12 cellular contexts compared by ENCODE assay signal in the genomic region with DNA sequence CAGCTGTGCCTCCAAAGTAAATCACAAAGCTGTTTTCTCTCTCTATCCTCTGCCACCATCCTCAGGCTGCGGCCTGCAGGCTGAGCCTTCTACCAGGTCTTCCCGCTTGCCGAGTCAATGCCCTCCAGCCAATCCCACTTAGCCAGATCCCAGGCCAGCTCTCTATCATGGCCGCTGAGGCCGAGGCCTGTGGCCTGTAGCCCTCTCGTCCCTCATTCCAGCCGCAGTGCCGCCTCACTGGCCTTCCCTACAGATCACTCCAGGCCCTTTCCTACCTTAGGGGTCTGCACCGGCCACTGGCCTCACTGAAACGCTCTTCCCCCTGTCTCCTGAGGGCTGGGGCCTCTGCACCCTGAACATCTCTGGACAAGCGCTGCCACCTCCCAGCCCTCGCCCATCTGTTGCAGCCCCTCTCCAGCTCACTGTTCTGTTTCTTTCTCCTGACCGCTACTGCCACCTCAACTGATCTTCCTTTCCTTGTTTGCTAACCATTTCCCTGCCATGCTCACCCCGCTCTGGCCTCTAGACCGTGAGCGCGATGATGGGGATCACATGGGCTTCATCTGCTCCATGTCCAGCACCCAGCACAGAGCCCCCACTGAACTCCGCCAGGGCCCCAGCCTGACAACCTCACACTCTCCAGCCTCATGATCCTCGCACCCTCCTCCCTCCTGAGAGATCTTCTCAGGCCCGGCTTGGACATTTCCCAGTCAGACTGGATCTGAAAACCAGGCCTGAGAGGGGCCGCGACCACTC. TPM values are rescaled to one million over a fixed set of nuclear protein-coding genes. Genes with fewer than 3 reads are reported as not detected.
A peak's percentile ranks its signal among the peaks of the same experiment; 100 is the strongest.
DNase-seq lines count a peak whose midpoint lies in the region; ATAC-seq, FAIRE-seq and TF ChIP-seq lines count a peak whose summit lies in the region.
"Had no signal": no experiment of that assay in that cellular context is flagged by ENCODE, and none has a peak within 500 bp of the region (broad histone marks: within the 10 kb centered on the region; RNA-seq: fewer than 3 reads in every experiment).

No MANE protein-coding gene starts in this region.

- no peak overlapping the region for H3K4me2 ChIP-seq in HepG2 (ENCODE audit: low read depth, low read length)
- H3K4me2 ChIP-seq in neuronal stem cell (ENCODE audit: insufficient read depth, low read length, poor library complexity, severe bottlenecking) = no peak overlapping the region

- H3K9me3 ChIP-seq in HepG2 (ENCODE audit: low read length) (no peaks in the 10 kb centered on the region), right lobe of liver (no peaks in the 10 kb centered on the region), esophagus muscularis mucosa (no peaks in the 10 kb centered on the region), neuronal stem cell (replicated peaks in 1 of 2; ENCODE audit: control insufficient read depth in 2 of 2, insufficient read depth in 1 of 2, low read depth in 1 of 2, low read length in 2 of 2) (peaks cover 0 to 2% of the 10 kb centered on the region in 2 donors)

- H3K23ac ChIP-seq in neuronal stem cell (ENCODE audit: low read depth, low read length, poor library complexity) = peak overlapping the region; percentile 52

- no peak overlapping the region for H3K4ac ChIP-seq in neuronal stem cell (ENCODE audit: low read length)

- H3K36me3 ChIP-seq in HepG2 (replicated peaks in 1 of 2; ENCODE audit: control insufficient read depth in 1 of 2, insufficient read depth in 2 of 2, low read length in 2 of 2) (peaks cover 56 to 69% of the 10 kb centered on the region in 2 experiments), right lobe of liver (peaks cover 0 to 22% (median 3%) of the 10 kb centered on the region in 4 donors), esophagus muscularis mucosa (peaks cover 5 to 91% (median 61%) of the 10 kb centered on the region in 4 donors), neuronal stem cell (replicated peaks in 1 of 2; ENCODE audit: control insufficient read depth in 2 of 2, insufficient read depth in 2 of 2, low read length in 2 of 2) (peaks cover 67 to 100% of the 10 kb centered on the region in 2 donors)

- H2BK120ac ChIP-seq in neuronal stem cell (ENCODE audit: low read depth, low read length) = no peak overlapping the region

- TF ChIP-seq CTCF in HepG2 (CRISPR knock-in tag; IDR thresholded peaks at IDR 0.05) = no peak
- no peak for TF ChIP-seq CTCF in right lobe of liver (IDR thresholded peaks at IDR 0.05)
- TF ChIP-seq CTCF in esophagus muscularis mucosa (IDR thresholded peaks at IDR 0.05) = no peak

- no peak overlapping the region for H2BK15ac ChIP-seq in neuronal stem cell (ENCODE audit: low read length)

- WGBS in HepG2 (ENCODE audit: low lambda C conversion rate) = 97% methylated on average over 22 of the region's 22 CpGs
- 89% methylated on average over 13 of the region's 22 CpGs for WGBS in right lobe of liver (ENCODE audit: insufficient coverage, low coverage, low lambda C conversion rate, missing lambda C conversion rate)
- 97% methylated on average over 22 of the region's 22 CpGs for WGBS in esophagus muscularis mucosa
- WGBS in neuronal stem cell (ENCODE audit: extremely low coverage in 2 of 2, insufficient read length in 2 of 2, insufficient replicate concordance in 1 of 2), 2 donors = no CpG with 5 or more reads among the region's 22 CpGs

- no peak for TF ChIP-seq POLR2A in HepG2 (IDR thresholded peaks at IDR 0.05; ENCODE audit: insufficient read depth in 1 of 2, low read depth in 2 of 2, low read length in 2 of 2)
- TF ChIP-seq POLR2A in right lobe of liver (IDR thresholded peaks at IDR 0.05) = no peak
- TF ChIP-seq POLR2A in esophagus muscularis mucosa (IDR thresholded peaks at IDR 0.05; ENCODE audit: low read depth) = no peak

- in situ Hi-C loops in HepG2 (cut with HindIII; ENCODE audit: extremely low pct_ligation_motif_present, low pct_unique_long_range_greater_than_20kb) = no loop called here

- no peak overlapping the region for H2BK12ac ChIP-seq in neuronal stem cell (ENCODE audit: low read length)

- no TSS peak for BruUV-seq in HepG2 (replicated peaks; lab: Mats Ljungman, UMichigan)

- intact Hi-C loops in HepG2 (cut with micrococcal nuclease; ENCODE audit: unreplicated experiment) (no loop called here), right lobe of liver (cut with DNase I) (no loop called here), esophagus muscularis mucosa (cut with DNase I) (loop anchor here (10.0 kb wide), 1 partner anchor 155 kb away; a partner anchor contains a TSS)

- H3K18ac ChIP-seq in neuronal stem cell (ENCODE audit: low read length) = peak overlapping the region; percentile 41

- ATAC-seq in HepG2 = no peak
- no peak for ATAC-seq in right lobe of liver
- no peak for ATAC-seq in GM19324 (IDR thresholded peaks at IDR 0.05; ENCODE audit: low FRiP score, unreplicated experiment)

- H3K9ac ChIP-seq in HepG2 (ENCODE audit: insufficient read depth, low read depth, low read length) (no peak overlapping the region), neuronal stem cell (ENCODE audit: low read depth, low read length, poor library complexity) (peak overlapping the region; percentile 50)

- no peak overlapping the region for H4K91ac ChIP-seq in neuronal stem cell (ENCODE audit: low read depth, low read length, poor library complexity)

- H3K79me2 ChIP-seq in HepG2 (ENCODE audit: insufficient read depth, low read length) = peaks cover 7% of the 10 kb centered on the region

- TF ChIP-seq EP300 in HepG2 (IDR thresholded peaks at IDR 0.05; ENCODE audit: low read depth in 2 of 2, low read length in 2 of 2) = no peak
- TF ChIP-seq EP300 in HepG2 (CRISPR knock-in tag; IDR thresholded peaks at IDR 0.05; ENCODE audit: borderline replicate concordance) = no peak
- TF ChIP-seq EP300 in esophagus muscularis mucosa (IDR thresholded peaks at IDR 0.05) = no peak

- peaks cover 4% of the 10 kb centered on the region for H4K20me1 ChIP-seq in HepG2 (ENCODE audit: insufficient read depth, low read length)

- H3K4me3 ChIP-seq in HepG2 (replicated peaks in 1 of 3; ENCODE audit: insufficient read depth in 1 of 3, low read depth in 2 of 3, low read length in 3 of 3) (no peak overlapping the region), right lobe of liver (no peak overlapping the region), esophagus muscularis mucosa (no peak overlapping the region), neuronal stem cell (ENCODE audit: low read length in 2 of 2) (no peak overlapping the region)

- H3K27me3 ChIP-seq in HepG2 (ENCODE audit: control insufficient read depth in 1 of 2, insufficient read depth in 2 of 2, low read length in 2 of 2) = no peaks in the 10 kb centered on the region
- no peaks in the 10 kb centered on the region for H3K27me3 ChIP-seq in right lobe of liver
- no peaks in the 10 kb centered on the region for H3K27me3 ChIP-seq in esophagus muscularis mucosa
- H3K27me3 ChIP-seq in neuronal stem cell (ENCODE audit: control insufficient read depth in 3 of 3, insufficient read depth in 3 of 3, low read depth in 1 of 3, low read length in 3 of 3) = no peaks in the 10 kb centered on the region

- no peak overlapping the region for H2AFZ ChIP-seq in HepG2 (ENCODE audit: low read length)
- no peak overlapping the region for H2AFZ ChIP-seq in neuronal stem cell (ENCODE audit: low read length)

- H2BK5ac ChIP-seq in neuronal stem cell (ENCODE audit: low read length) = peak overlapping the region; percentile 11

- H3K79me1 ChIP-seq in neuronal stem cell (ENCODE audit: low read depth, low read length) = peaks cover 33% of the 10 kb centered on the region

- TF ChIP-seq RAD21 in HepG2 (CRISPR knock-in tag; IDR thresholded peaks at IDR 0.05) = no peak

- no peak overlapping the region for H3K27ac ChIP-seq in HepG2 (ENCODE audit: extremely low read length, insufficient read depth, low read length)
- no peak overlapping the region for H3K27ac ChIP-seq in right lobe of liver
- peak overlapping the region; percentile 16 to 48 (median 32) for H3K27ac ChIP-seq in esophagus muscularis mucosa (replicated peaks in 1 of 4)
- H3K27ac ChIP-seq in neuronal stem cell (replicated peaks; ENCODE audit: low read length) = peak overlapping the region; percentile 36

- no peak overlapping the region for H4K8ac ChIP-seq in neuronal stem cell (ENCODE audit: low read depth, low read length)

- POLR2A ChIA-PET in HepG2 (lab: Yijun Ruan, JAX) = interaction anchor here (1.5 kb wide), 1 partner anchor 21 kb away, joined by 3 read pairs; no protein-coding TSS in a partner anchor

- CTCF ChIA-PET in HepG2 (lab: Yijun Ruan, JAX; ENCODE audit: low intra/inter-chr PET ratio, low total read pairs) = no interaction called here

- no peak for DNase-seq in HepG2 (ENCODE audit: low spot score)
- no peak for DNase-seq in right lobe of liver
- no peak for DNase-seq in esophagus muscularis mucosa (ENCODE audit: extremely low spot score)
- DNase-seq in neuronal stem cell (ENCODE audit: low spot score) = no peak
- no peak for DNase-seq in AML-193 (lab: John Stamatoyannopoulos, UW)
- DNase-seq in GOT3 (lab: John Stamatoyannopoulos, UW) = no peak
- DNase-seq in cortex of kidney (lab: John Stamatoyannopoulos, UW) = no peak
- DNase-seq: activated CD4-positive, alpha-beta T cell treated with anti-CD3 and anti-CD28 coated beads for 48 hours; NCI-H1105; SHP77 had no signal

- no peak for FAIRE-seq in HepG2 (lab: Jason Lieb, UNC)
- FAIRE-seq: D721Med had no signal

- H2AK5ac ChIP-seq in neuronal stem cell (ENCODE audit: low read depth, low read length) = no peak overlapping the region

- peak overlapping the region; percentile 28 for H3K14ac ChIP-seq in neuronal stem cell (ENCODE audit: low read length)

- H3K4me1 ChIP-seq in HepG2 (ENCODE audit: insufficient read depth, low read length) (peaks cover 24% of the 10 kb centered on the region), right lobe of liver (no peaks in the 10 kb centered on the region), esophagus muscularis mucosa (peaks cover 12 to 24% (median 15%) of the 10 kb centered on the region in 4 donors), neuronal stem cell (ENCODE audit: control insufficient read depth in 2 of 2, insufficient read depth in 1 of 2, low read depth in 1 of 2, low read length in 2 of 2) (peaks cover 0 to 28% of the 10 kb centered on the region in 2 donors)

RNA-seq across cellular contexts. Expression of a gene that starts 8.5 kb away (rescaled TPM):
- total RNA-seq in HepG2 (2016; rRNA removed; fragmentation: Illumina TruSeq; extraction: Trizol) (57.5 and 80.3 TPM in 2 replicates), right lobe of liver (1 to 10 TPM; 3.4 to 9.4 (median 7.3) TPM), esophagus muscularis mucosa (1 to 10 TPM; 7.3 to 9.9 (median 9.1) TPM)
- total RNA-seq in HepG2 (2016; cell fraction: cytosol; rRNA removed; fragmentation: Illumina TruSeq; extraction: Trizol; ENCODE audit: low read depth) = 13.0 and 17.5 TPM in 2 replicates
- total RNA-seq in HepG2 (2016; cell fraction: insoluble cytoplasmic fraction; rRNA removed; fragmentation: Illumina TruSeq; extraction: Trizol) = 60.4 and 77.7 TPM in 2 replicates
- total RNA-seq in HepG2 (2016; cell fraction: membrane; rRNA removed; fragmentation: Illumina TruSeq; extraction: Trizol) = 17.7 and 21.4 TPM in 2 replicates
- total RNA-seq in HepG2 (2016; cell fraction: nucleus; rRNA removed; fragmentation: Illumina TruSeq; extraction: Trizol) = 37.8 and 39.8 TPM in 2 replicates
- 20.6 and 21.2 TPM in 2 replicates for polyA plus RNA-seq in HepG2 (2011; rRNA removed)
- 11.3 and 14.9 TPM in 2 replicates for polyA plus RNA-seq in HepG2 (2011; cell fraction: cytosol; rRNA removed)
- polyA plus RNA-seq in HepG2 (2011; cell fraction: nucleus; rRNA removed) = 9.1 and 11.2 TPM in 2 replicates
- polyA plus RNA-seq in HepG2 (2012) = 34.8 and 37.7 TPM in 2 replicates
- 4.9 and 5.2 TPM in 2 replicates for polyA plus RNA-seq in HepG2 (2016; cell fraction: cytosol; fragmentation: Illumina TruSeq; extraction: Trizol; ENCODE audit: low read depth)
- polyA plus RNA-seq in HepG2 (2016; cell fraction: insoluble cytoplasmic fraction; fragmentation: Illumina TruSeq; extraction: Trizol; ENCODE audit: low read depth) = 78.5 and 79.9 TPM in 2 replicates
- polyA plus RNA-seq in HepG2 (2016; cell fraction: membrane; fragmentation: Illumina TruSeq; extraction: Trizol; ENCODE audit: low read depth) = 9.0 and 11.9 TPM in 2 replicates
- 45.4 and 46.8 TPM in 2 replicates for polyA plus RNA-seq in HepG2 (2016; cell fraction: nucleus; fragmentation: Illumina TruSeq; extraction: Trizol; ENCODE audit: insufficient read depth, low read depth)
- polyA minus RNA-seq in HepG2 (2011; rRNA and poly(A)+ RNA removed; ENCODE audit: low replicate concordance) = 13.7 and 26.8 TPM in 2 replicates
- 6.0 and 8.2 TPM in 2 replicates for polyA minus RNA-seq in HepG2 (2011; cell fraction: cytosol; rRNA and poly(A)+ RNA removed)
- polyA minus RNA-seq in HepG2 (2011; cell fraction: nucleus; rRNA and poly(A)+ RNA removed) = 29.0 and 29.1 TPM in 2 replicates
- 124 TPM for polyA plus RNA-seq in neuronal stem cell (2013, experiment 1 of 2)
- polyA plus RNA-seq in neuronal stem cell (2013, experiment 2 of 2) = 117 TPM

RNA-seq across cellular contexts. Expression of a gene that starts 8.5 kb away (rescaled TPM):
- total RNA-seq in HepG2 (2016; rRNA removed; fragmentation: Illumina TruSeq; extraction: Trizol) (7.3 and 11.9 TPM in 2 replicates), right lobe of liver (1 to 10 TPM; 2.0 to 4.7 (median 3.9) TPM), esophagus muscularis mucosa (10 to 100 TPM in 1 of 4 donors, 1 to 10 TPM in 3; 7.4 to 10.4 (median 8.6) TPM)
- 2.5 and 2.7 TPM in 2 replicates for total RNA-seq in HepG2 (2016; cell fraction: cytosol; rRNA removed; fragmentation: Illumina TruSeq; extraction: Trizol; ENCODE audit: low read depth)
- total RNA-seq in HepG2 (2016; cell fraction: insoluble cytoplasmic fraction; rRNA removed; fragmentation: Illumina TruSeq; extraction: Trizol) = 7.4 and 11.9 TPM in 2 replicates
- total RNA-seq in HepG2 (2016; cell fraction: membrane; rRNA removed; fragmentation: Illumina TruSeq; extraction: Trizol) = 5.6 and 6.6 TPM in 2 replicates
- 8.1 and 9.6 TPM in 2 replicates for total RNA-seq in HepG2 (2016; cell fraction: nucleus; rRNA removed; fragmentation: Illumina TruSeq; extraction: Trizol)
- polyA plus RNA-seq in HepG2 (2011; rRNA removed) = 3.0 and 5.1 TPM in 2 replicates
- polyA plus RNA-seq in HepG2 (2011; cell fraction: cytosol; rRNA removed) = 4.6 and 5.2 TPM in 2 replicates
- polyA plus RNA-seq in HepG2 (2011; cell fraction: nucleus; rRNA removed) = 2.5 TPM in 2 replicates
- polyA plus RNA-seq in HepG2 (2012) = 1.8 and 3.4 TPM in 2 replicates
- 3.8 and 4.9 TPM in 2 replicates for polyA plus RNA-seq in HepG2 (2016; cell fraction: cytosol; fragmentation: Illumina TruSeq; extraction: Trizol; ENCODE audit: low read depth)
- 19.6 and 22.1 TPM in 2 replicates for polyA plus RNA-seq in HepG2 (2016; cell fraction: insoluble cytoplasmic fraction; fragmentation: Illumina TruSeq; extraction: Trizol; ENCODE audit: low read depth)
- polyA plus RNA-seq in HepG2 (2016; cell fraction: membrane; fragmentation: Illumina TruSeq; extraction: Trizol; ENCODE audit: low read depth) = 7.3 and 8.3 TPM in 2 replicates
- polyA plus RNA-seq in HepG2 (2016; cell fraction: nucleus; fragmentation: Illumina TruSeq; extraction: Trizol; ENCODE audit: insufficient read depth, low read depth) = 10.1 and 10.4 TPM in 2 replicates
- 7.0 and 10.3 TPM in 2 replicates for polyA minus RNA-seq in HepG2 (2011; rRNA and poly(A)+ RNA removed; ENCODE audit: low replicate concordance)
- polyA minus RNA-seq in HepG2 (2011; cell fraction: cytosol; rRNA and poly(A)+ RNA removed) = 3.2 TPM in 2 replicates
- polyA minus RNA-seq in HepG2 (2011; cell fraction: nucleus; rRNA and poly(A)+ RNA removed) = 6.8 and 10.3 TPM in 2 replicates
- 18.9 TPM for polyA plus RNA-seq in neuronal stem cell (2013, experiment 1 of 2)
- 19.1 TPM for polyA plus RNA-seq in neuronal stem cell (2013, experiment 2 of 2)

Comparison
In these comparisons a context has a peak if more than half of its experiments do, and no peak if none do; other contexts are left out.
1. H3K27ac ChIP-seq: peak in esophagus muscularis mucosa (4 of 4) and neuronal stem cell (single experiment); none in HepG2 (single experiment) and right lobe of liver (0 of 3).